ENCODE assay signal across 13 cellular contexts in genomic region chr11:114193730-114194674, GRCh38.
DNase-seq lines count a peak whose midpoint lies in the region; FAIRE-seq and TF ChIP-seq lines count a peak whose summit lies in the region.
"Had no signal": no experiment of that assay in that cellular context is flagged by ENCODE, and none has a peak within 500 bp of the region (broad histone marks: within the 10 kb centered on the region; RNA-seq: fewer than 3 reads in every experiment).

No MANE protein-coding gene starts in this region.

- H3K4me3 ChIP-seq in muscle layer of duodenum (ENCODE audit: low read depth in 1 of 2, low read length in 2 of 2) (no peak overlapping the region), tibial artery (no peak overlapping the region), spleen (no peak overlapping the region)

- H3K36me3 ChIP-seq in muscle layer of duodenum (ENCODE audit: control insufficient read depth in 1 of 2, insufficient read depth in 2 of 2, low read length in 2 of 2) (peaks cover 0 to 6% of the 10 kb centered on the region in 2 donors), tibial artery (peaks cover 59 to 73% (median 71%) of the 10 kb centered on the region in 3 donors), spleen (peaks cover 0 to 47% (median 0%) of the 10 kb centered on the region in 6 donors)

- peaks cover 7% of the 10 kb centered on the region for H3K27me3 Mint-ChIP-seq in brain
- H3K27me3 Mint-ChIP-seq: activated naive CD8-positive, alpha-beta T cell treated with anti-CD3 and anti-CD28 coated beads, Interleukin-2, amount 50 U/mL, for 24 hours had no signal

- DNase-seq in NCI-H2196 (lab: John Stamatoyannopoulos, UW; ENCODE audit: unreplicated experiment) (peak; percentile 35), NCI-H2196 treated with DMSO at 0.1 percent for 48 hours (lab: John Stamatoyannopoulos, UW; ENCODE audit: unreplicated experiment) (no peak), tibial artery (peak in 1 of 2 donors; percentile 57), COR-L47 (lab: John Stamatoyannopoulos, UW) (no peak), spleen (no peak), GM19239 (ENCODE audit: insufficient read length, low spot score) (no peak)
- DNase-seq: activated naive CD8-positive, alpha-beta T cell treated with anti-CD3 and anti-CD28 coated beads, Interleukin-2, amount 50 U/mL, for 24 hours; left colon; MM.1S; NCI-H510A treated with DMSO at 0.1 percent for 48 hours; stimulated activated CD4-positive, alpha-beta T cell treated with anti-CD3 and anti-CD28 coated beads, Interleukin-2, amount 100 ng/mL, for 48 hours had no signal

- H3K4me1 ChIP-seq in muscle layer of duodenum (ENCODE audit: control insufficient read depth in 1 of 2, insufficient read depth in 2 of 2, low read length in 2 of 2), result peaks cover 17 to 52% of the 10 kb centered on the region in 2 donors
- H3K4me1 ChIP-seq in tibial artery, result peaks cover 4 to 83% (median 63%) of the 10 kb centered on the region in 4 donors
- peaks cover 11 to 70% (median 46%) of the 10 kb centered on the region in 6 donors for H3K4me1 ChIP-seq in spleen

- 83 to 93% (median 87%) methylated on average over 10 of the region's 10 CpGs for WGBS in spleen, 5 donors

- no peaks in the 10 kb centered on the region for H3K9me3 ChIP-seq in muscle layer of duodenum (ENCODE audit: control insufficient read depth in 1 of 2, low read length in 2 of 2)
- no peaks in the 10 kb centered on the region for H3K9me3 ChIP-seq in tibial artery
- H3K9me3 ChIP-seq in spleen, result peaks cover 0 to 14% (median 3%) of the 10 kb centered on the region in 8 donors

- TF ChIP-seq CTCF in brain (conservative IDR thresholded peaks at IDR 0.05) (no peak), tibial artery (IDR thresholded peaks at IDR 0.05) (no peak), spleen (IDR thresholded peaks at IDR 0.05 in 8 of 11, conservative IDR thresholded peaks at IDR 0.05 in 3 of 11) (no peak)

- H3K27ac ChIP-seq in muscle layer of duodenum (ENCODE audit: low read length) (peak overlapping the region; percentile 16), tibial artery (peak overlapping the region; percentile 83 to 84), spleen (peak overlapping the region in 4 of 8 donors; percentile 16 to 79 (median 56))

- H3K9me3 Mint-ChIP-seq in brain, result peaks cover 3 to 29% (median 15%) of the 10 kb centered on the region in 5 experiments

- peak overlapping the region in 2 of 5 experiments; percentile 28 to 47 for H3K4me3 Mint-ChIP-seq in brain
- H3K4me3 Mint-ChIP-seq: activated naive CD8-positive, alpha-beta T cell treated with anti-CD3 and anti-CD28 coated beads, Interleukin-2, amount 50 U/mL, for 24 hours had no signal

- peaks cover 21% of the 10 kb centered on the region for H3K36me3 Mint-ChIP-seq in brain

- no peak for TF ChIP-seq POLR2A in spleen (IDR thresholded peaks at IDR 0.05)

- intact Hi-C loops in tibial artery (cut with DNase I; ENCODE audit: low total_unique reads) (no loop called here), spleen (cut with DNase I; ENCODE audit: low total_unique reads) (loop anchor here (10.0 kb wide), 1 partner anchor 61 kb away; no protein-coding TSS in a partner anchor)

- peak overlapping the region; percentile 16 to 80 (median 69) for H3K27ac Mint-ChIP-seq in brain
- H3K27ac Mint-ChIP-seq: activated naive CD8-positive, alpha-beta T cell treated with anti-CD3 and anti-CD28 coated beads, Interleukin-2, amount 50 U/mL, for 24 hours had no signal

- H3K4me1 Mint-ChIP-seq in brain, result peaks cover 62% of the 10 kb centered on the region

- no peaks in the 10 kb centered on the region for H3K27me3 ChIP-seq in muscle layer of duodenum (ENCODE audit: low read depth, low read length)
- no peaks in the 10 kb centered on the region for H3K27me3 ChIP-seq in tibial artery
- no peaks in the 10 kb centered on the region for H3K27me3 ChIP-seq in spleen (replicated peaks in 1 of 7)

- FAIRE-seq in GM19239 (lab: Jason Lieb, UNC), result no peak
